14 cellular contexts compared by ENCODE assay signal in genomic region chr4:169341490-169341889, GRCh38.
DNase-seq lines count a peak whose midpoint lies in the region; ATAC-seq, FAIRE-seq and TF ChIP-seq lines count a peak whose summit lies in the region.
"Had no signal": no experiment of that assay in that cellular context is flagged by ENCODE, and none has a peak within 500 bp of the region (broad histone marks: within the 10 kb centered on the region; RNA-seq: fewer than 3 reads in every experiment).

No MANE protein-coding gene starts in this region.

- DNase-seq in foreskin fibroblast (peak; percentile 35 to 66), urothelium cell line (ENCODE audit: low spot score) (no peak), NCI-H1436 treated with DMSO at 0.1 percent for 48 hours (lab: John Stamatoyannopoulos, UW) (no peak)
- DNase-seq in activated CD4-positive, alpha-beta T cell treated with anti-CD3 and anti-CD28 coated beads, Interleukin-2, amount 50 U/mL, for 4 hours = no peak
- DNase-seq: activated naive CD4-positive, alpha-beta T cell; CD4-positive, CD25-positive, alpha-beta regulatory T cell; mucosa of descending colon; NCI-H510A; small intestine had no signal

- no peak for FAIRE-seq in urothelium cell line (lab: Jason Lieb, UNC)
- FAIRE-seq: GM18507, small intestine had no signal

- H3K4me3 ChIP-seq in foreskin fibroblast (ENCODE audit: low read depth in 1 of 2, low read length in 2 of 2) = no peak overlapping the region
- H3K4me3 ChIP-seq: mucosa of descending colon had no signal

- ATAC-seq in GM18511 (IDR thresholded peaks at IDR 0.05; ENCODE audit: unreplicated experiment) (peak; percentile 62), GM21825 (IDR thresholded peaks at IDR 0.05; ENCODE audit: unreplicated experiment) (peak; percentile 58), HG03432 (IDR thresholded peaks at IDR 0.05; ENCODE audit: unreplicated experiment) (peak; percentile 77), GM18519 (IDR thresholded peaks at IDR 0.05; ENCODE audit: low FRiP score, unreplicated experiment) (no peak)
- ATAC-seq: mucosa of descending colon had no signal

- TF ChIP-seq CTCF in foreskin fibroblast (IDR thresholded peaks at IDR 0.05; ENCODE audit: low read depth, low read length) = no peak

Comparison
In these comparisons a context has a peak if more than half of its experiments do, and no peak if none do; other contexts are left out.
1. DNase-seq: peak in foreskin fibroblast (2 of 2); none in urothelium cell line (single experiment), activated CD4-positive, alpha-beta T cell treated with anti-CD3 and anti-CD28 coated beads, Interleukin-2, amount 50 U/mL, for 4 hours (0 of 2) and NCI-H1436 treated with DMSO at 0.1 percent for 48 hours (single experiment).